21 cellular contexts compared by ENCODE assay signal in the genomic region with DNA sequence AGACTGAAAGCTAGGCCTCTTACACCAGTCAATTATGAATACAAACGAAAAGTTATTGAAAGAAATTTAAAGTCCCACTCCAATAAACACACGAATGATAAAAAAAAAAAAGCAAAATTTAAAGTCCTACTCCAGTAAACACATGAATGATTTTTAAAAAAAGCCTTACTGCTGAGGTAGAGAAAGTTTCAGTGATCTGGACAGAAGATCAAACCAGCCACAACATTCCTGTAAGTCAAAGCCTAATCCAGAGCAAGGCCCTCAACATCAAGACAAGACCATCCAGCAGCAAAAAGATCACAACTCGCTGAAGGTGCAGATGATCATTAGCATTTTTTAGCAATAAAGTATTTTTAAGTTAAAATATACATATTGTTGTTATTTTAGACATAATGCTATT.
"Had no signal": no experiment of that assay in that cellular context is flagged by ENCODE, and none has a peak within 500 bp of the region (broad histone marks: within the 10 kb centered on the region; RNA-seq: fewer than 3 reads in every experiment).

No MANE protein-coding gene starts in this region.

- H3K36me3 Mint-ChIP-seq: activated naive CD8-positive, alpha-beta T cell had no signal

- H3K9me3 ChIP-seq: left lung, stomach had no signal

- H3K27me3 ChIP-seq: left lung, stomach had no signal

- H3K27me3 Mint-ChIP-seq: activated CD4-positive, alpha-beta T cell treated with anti-CD3 and anti-CD28 coated beads, Interleukin-2, amount 10 ng/mL, durations not matched to agents 7 days and 5 days; activated naive CD8-positive, alpha-beta T cell; progenitor cell of endocrine pancreas; type B pancreatic cell had no signal

- H3K27ac Mint-ChIP-seq: activated CD4-positive, alpha-beta T cell treated with anti-CD3 and anti-CD28 coated beads, Interleukin-2, amount 10 ng/mL, durations not matched to agents 7 days and 5 days; activated naive CD8-positive, alpha-beta T cell; progenitor cell of endocrine pancreas; type B pancreatic cell had no signal

- H3K9me3 Mint-ChIP-seq: neural crest cell had no signal

- ATAC-seq: activated CD4-positive, CD25-positive, alpha-beta regulatory T cell treated with anti-CD3 and anti-CD28 coated beads, Interleukin-2, amount 50 U/mL, for 24 hours; left lung; right cardiac atrium had no signal

- H3K4me3 ChIP-seq: left lung, skin epidermis, stomach had no signal

- H3K4me3 Mint-ChIP-seq: activated CD4-positive, alpha-beta T cell treated with anti-CD3 and anti-CD28 coated beads, Interleukin-2, amount 10 ng/mL, durations not matched to agents 7 days and 5 days; activated naive CD8-positive, alpha-beta T cell; neural crest cell; type B pancreatic cell had no signal

- DNase-seq: activated CD4-positive, alpha-beta T cell treated with anti-CD3 and anti-CD28 coated beads, Interleukin-2, amount 10 ng/mL, durations not matched to agents 7 days and 5 days; activated CD8-positive, alpha-beta memory T cell treated with anti-CD3 and anti-CD28 coated beads for 24 hours; dermis blood vessel endothelial cell; effector memory CD4-positive, alpha-beta T cell; foreskin fibroblast; glutamatergic neuron; hypothalamus; islet precursor cell; left lung; midbrain; right cardiac atrium; stimulated activated CD4-positive, alpha-beta T cell treated with anti-CD3 and anti-CD28 coated beads, Interleukin-15, amount 100 ng/mL, for 24 hours; stimulated activated CD4-positive, alpha-beta T cell treated with anti-CD3 and anti-CD28 coated beads, Interleukin-2, amount 100 ng/mL, for 48 hours; stomach; T1000 had no signal

- H3K36me3 ChIP-seq: left lung, stomach had no signal
